ENCODE assay signal across 30 cellular contexts in genomic region chr4:187424636-187425035, GRCh38.
"Had no signal": no experiment of that assay in that cellular context is flagged by ENCODE, and none has a peak within 500 bp of the region (broad histone marks: within the 10 kb centered on the region; RNA-seq: fewer than 3 reads in every experiment).

No MANE protein-coding gene starts in this region.

- ATAC-seq: activated CD8-positive, alpha-beta T cell treated with anti-CD3 and anti-CD28 coated beads for 36 hours had no signal

- FAIRE-seq: colon had no signal

- H3K27ac ChIP-seq: ascending aorta, KMS-11, Peyer's patch had no signal

- H3K4me3 ChIP-seq: ascending aorta, Peyer's patch had no signal

- H3K4me2 ChIP-seq: KMS-11 had no signal

- H3K27me3 ChIP-seq: ascending aorta, Peyer's patch had no signal

- H3K9me3 ChIP-seq: ascending aorta, Peyer's patch had no signal

- H3K9ac ChIP-seq: KMS-11 had no signal

- DNase-seq: activated CD4-positive, alpha-beta T cell treated with anti-CD3 and anti-CD28 coated beads, Interleukin-2, amount 10 ng/mL, durations not matched to agents 24 days and 14 days; activated CD4-positive, alpha-beta T cell treated with anti-CD3 and anti-CD28 coated beads, Interleukin-2, amount 50 U/mL, for 4 hours; activated CD8-positive, alpha-beta T cell treated with anti-CD3 and anti-CD28 coated beads for 36 hours; activated gamma-delta T cell; activated naive CD4-positive, alpha-beta T cell treated with Interleukin-2 at 50 U/mL for 16 hours; activated naive CD8-positive, alpha-beta T cell treated with anti-CD3 and anti-CD28 coated beads, Interleukin-2, amount 10 ng/mL, durations not matched to agents 7 days and 5 days; activated T-cell treated with anti-CD3 and anti-CD28 coated beads, Interleukin-2, amount 50 U/mL, for 24 hours; amygdala; cerebellar nuclear complex; MM.1S; MV-4-11; NCI-H1092 treated with DMSO at 0.1 percent for 48 hours; NCI-H1417; NCI-H146; NCI-H187; NCI-H2029 treated with DMSO at 0.1 percent for 48 hours; NCI-H2107; NCI-H2171 treated with DMSO at 0.1 percent for 48 hours; NCI-H226; NCI-H524 treated with DMSO at 0.1 percent for 48 hours; Peyer's patch; Right ventricle myocardium superior; RPMI8226; SW 1271; T-helper 1 cell; T-helper 2 cell; T-helper 9 cell had no signal

- H3K4me1 ChIP-seq: ascending aorta, Peyer's patch had no signal

- H3K36me3 ChIP-seq: ascending aorta, Peyer's patch had no signal
